Comparison of ENCODE assay signal across 9 cellular contexts in genomic region chr7:28144266-28144665, GRCh38. TPM values are rescaled to one million over a fixed set of nuclear protein-coding genes. Genes with fewer than 3 reads are reported as not detected.
DNase-seq lines count a peak whose midpoint lies in the region; ATAC-seq, FAIRE-seq and TF ChIP-seq lines count a peak whose summit lies in the region.
"Had no signal": no experiment of that assay in that cellular context is flagged by ENCODE, and none has a peak within 500 bp of the region (broad histone marks: within the 10 kb centered on the region; RNA-seq: fewer than 3 reads in every experiment).

No MANE protein-coding gene starts in this region.

- peak; percentile 23 for DNase-seq in HuH-7 (ENCODE audit: low spot score)
- DNase-seq in NCI-H748 (lab: John Stamatoyannopoulos, UW; ENCODE audit: unreplicated experiment): peak; percentile 89
- peak; percentile 80 for DNase-seq in glutamatergic neuron
- no peak for DNase-seq in pancreas
- no peak for DNase-seq in epidermal melanocyte (ENCODE audit: insufficient read length, low spot score)
- no peak for DNase-seq in foreskin fibroblast
- no peak for DNase-seq in WERI-Rb-1
- DNase-seq: NCI-H524 treated with DMSO at 0.1 percent for 48 hours had no signal

- no peak for FAIRE-seq in pancreas (lab: Jason Lieb, UNC)

- H3K27ac ChIP-seq in pancreas: peak overlapping the region in 1 of 4 donors; percentile 10
- no peak overlapping the region for H3K27ac ChIP-seq in WERI-Rb-1

- H3K4me3 ChIP-seq in pancreas: no peak overlapping the region
- H3K4me3 ChIP-seq in foreskin fibroblast (ENCODE audit: low read depth in 1 of 2, low read length in 2 of 2): no peak overlapping the region
- H3K4me3 ChIP-seq in WERI-Rb-1 (ENCODE audit: low read depth, low read length): no peak overlapping the region

- peaks cover 0 to 6% (median 0%) of the 10 kb centered on the region in 3 donors for H3K4me1 ChIP-seq in pancreas

- no peaks in the 10 kb centered on the region for H3K27me3 Mint-ChIP-seq in glutamatergic neuron (ENCODE audit: unreplicated experiment)

- H3K9me3 ChIP-seq in pancreas (no peaks in the 10 kb centered on the region), WERI-Rb-1 (ENCODE audit: severe bottlenecking) (no peaks in the 10 kb centered on the region)

- H3K4me3 Mint-ChIP-seq in glutamatergic neuron (ENCODE audit: unreplicated experiment): no peak overlapping the region

- H3K27me3 ChIP-seq in pancreas (no peaks in the 10 kb centered on the region), WERI-Rb-1 (ENCODE audit: insufficient read depth, low read depth, severe bottlenecking) (peaks cover 19% of the 10 kb centered on the region)

- H3K36me3 ChIP-seq in pancreas (no peaks in the 10 kb centered on the region), WERI-Rb-1 (no peaks in the 10 kb centered on the region)

- H3K4me1 Mint-ChIP-seq in glutamatergic neuron (ENCODE audit: low read depth, unreplicated experiment): peaks cover 7% of the 10 kb centered on the region

- no peaks in the 10 kb centered on the region for H3K36me3 Mint-ChIP-seq in glutamatergic neuron (ENCODE audit: unreplicated experiment)

- no peaks in the 10 kb centered on the region for H3K9me3 Mint-ChIP-seq in glutamatergic neuron (ENCODE audit: unreplicated experiment)
- H3K9me3 Mint-ChIP-seq: activated T-helper 2 cell treated with anti-CD3 and anti-CD28 coated beads, Interferon-gamma antibody, Interleukin-2, Interleukin-4, amounts not matched to agents 10 μg/mL and 5 μg/mL and 100 μg/mL, durations not matched to agents 14 hours and 24 hours and 36 hours had no signal

- 69 to 74% methylated on average over 3 of the region's 3 CpGs for whole genome bisulfite sequencing in pancreas, 2 donors

- intact Hi-C loops in pancreas (cut with DNase I): no loop called here

- TF ChIP-seq CTCF in glutamatergic neuron (IDR thresholded peaks at IDR 0.05; ENCODE audit: partially characterized antibody, unreplicated experiment): peak; percentile 69
- no peak for TF ChIP-seq CTCF in pancreas (IDR thresholded peaks at IDR 0.05)
- no peak for TF ChIP-seq CTCF in foreskin fibroblast (IDR thresholded peaks at IDR 0.05; ENCODE audit: low read depth, low read length)
- no peak for TF ChIP-seq CTCF in WERI-Rb-1 (IDR thresholded peaks at IDR 0.05; ENCODE audit: low read depth, low read length)

- peak in 3 of 4 donors; percentile 50 to 53 (median 52) for ATAC-seq in pancreas

- no peak overlapping the region for H3K27ac Mint-ChIP-seq in glutamatergic neuron (ENCODE audit: unreplicated experiment)
- H3K27ac Mint-ChIP-seq: activated T-helper 2 cell treated with anti-CD3 and anti-CD28 coated beads, Interferon-gamma antibody, Interleukin-2, Interleukin-4, amounts not matched to agents 10 μg/mL and 5 μg/mL and 100 μg/mL, durations not matched to agents 14 hours and 24 hours and 36 hours had no signal

RNA-seq across cellular contexts. Expression of gene JAZF1, which starts 36.3 kb away (rescaled TPM):
- total RNA-seq in glutamatergic neuron (ENCODE audit: unreplicated experiment) (14.1 TPM), pancreas (10 to 100 TPM in 2 of 6 donors, 1 to 10 TPM in 4; 4.3 to 13.9 (median 6.0) TPM)
- 10 to 100 TPM in 1 of 2 donors, 1 to 10 TPM in 1; 4.0 to 13.1 TPM for polyA plus RNA-seq in pancreas

Comparison
In these comparisons a context has a peak if more than half of its experiments do, and no peak if none do; other contexts are left out.
1. DNase-seq: peak in HuH-7 (single experiment), NCI-H748 (single experiment) and glutamatergic neuron (single experiment); none in pancreas (0 of 6), epidermal melanocyte (single experiment), foreskin fibroblast (0 of 2) and WERI-Rb-1 (single experiment).